Comparison of ENCODE assay signal across 8 cellular contexts in the genomic region with DNA sequence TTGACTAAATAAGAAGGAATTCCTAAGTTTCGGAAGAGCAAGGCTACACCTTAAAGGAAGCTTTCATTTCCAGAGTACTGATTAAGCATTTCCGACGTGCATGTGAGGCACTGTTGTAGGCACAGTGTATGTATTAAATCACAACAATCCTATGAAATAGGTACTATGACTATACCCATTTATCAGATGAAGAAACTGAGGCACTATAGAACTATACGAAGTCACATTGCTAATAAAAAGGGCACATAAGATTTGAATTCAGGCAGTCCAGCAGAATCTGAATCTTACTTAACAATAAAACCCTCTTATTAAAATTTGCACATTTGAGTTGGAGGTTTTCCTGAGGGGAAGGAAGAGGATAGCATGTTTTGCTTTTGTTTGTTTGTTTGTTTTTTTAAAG.
"Had no signal": no experiment of that assay in that cellular context is flagged by ENCODE, and none has a peak within 500 bp of the region (broad histone marks: within the 10 kb centered on the region; RNA-seq: fewer than 3 reads in every experiment).

No MANE protein-coding gene starts in this region.

- H3K4me1 ChIP-seq: HAP-1 had no signal

- H3K4me2 ChIP-seq: GM23338, KMS-11 had no signal

- H3K27ac Mint-ChIP-seq: GM23338, HFFc6 had no signal

- H2AFZ ChIP-seq: GM23338 had no signal

- DNase-seq: H7, KBM-7 had no signal

- H3K4me3 Mint-ChIP-seq: GM23338, HFFc6 had no signal

- H3K36me3 ChIP-seq: HAP-1 had no signal

- H3K9ac ChIP-seq: KMS-11 had no signal

- H3K27ac ChIP-seq: HL-60, KMS-11 had no signal

- ATAC-seq: GM23338, HCT116 had no signal

- H3K4me3 ChIP-seq: GM23338, HAP-1 had no signal

- H3K9me3 ChIP-seq: HAP-1 had no signal
